ENCODE assay signal across 8 cellular contexts in the genomic region with DNA sequence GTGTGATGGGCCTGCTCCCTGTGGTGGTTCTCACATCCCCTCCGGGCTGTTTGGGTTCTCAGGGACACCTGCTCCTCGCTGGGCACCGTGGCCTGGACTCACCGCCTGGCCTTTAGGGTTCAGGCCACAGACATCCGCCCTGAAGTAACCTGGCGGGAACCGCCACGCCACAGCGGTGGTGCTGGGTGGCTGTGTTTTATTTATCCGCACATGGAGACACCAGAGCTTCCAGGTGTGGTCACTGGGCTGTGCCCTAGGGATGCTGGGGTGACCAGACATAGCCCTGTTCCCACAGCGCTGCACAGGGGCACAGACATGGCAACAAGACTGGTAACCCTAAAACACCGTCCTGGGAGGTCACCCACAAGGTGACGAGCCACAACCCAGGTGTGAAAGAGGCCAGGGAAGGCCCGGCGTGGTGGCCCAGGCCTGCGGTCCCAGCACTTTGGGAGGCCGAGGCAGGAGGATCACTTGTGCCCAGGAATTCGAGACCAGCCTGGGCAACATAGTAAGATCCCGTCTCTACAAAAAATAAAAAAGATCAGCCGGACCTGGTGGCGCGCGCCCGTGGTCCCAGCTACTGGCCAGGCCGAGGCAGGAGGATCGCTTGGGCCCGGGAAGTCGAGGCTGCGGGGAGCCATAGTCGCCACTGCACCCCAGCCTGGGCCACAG. TPM values are rescaled to one million over a fixed set of nuclear protein-coding genes. Genes with fewer than 3 reads are reported as not detected.
DNase-seq lines count a peak whose midpoint lies in the region; ATAC-seq, FAIRE-seq and TF ChIP-seq lines count a peak whose summit lies in the region.

No MANE protein-coding gene starts in this region.

- intact Hi-C loops in activated CD4-positive, alpha-beta T cell treated with anti-CD3 and anti-CD28 coated beads, Interleukin-2, amount 10 ng/mL, durations not matched to agents 24 days and 14 days (cut with micrococcal nuclease): loop anchor here (2.0 kb wide), 1 partner anchor 71 kb away; the partner anchor contains the start of gene RBFA

- H3K79me2 ChIP-seq in astrocyte (ENCODE audit: insufficient read depth, low read length): no peaks in the 10 kb centered on the region

- H3K4me1 ChIP-seq in astrocyte (ENCODE audit: insufficient read depth, low read length): peaks cover 40% of the 10 kb centered on the region
- peaks cover 6 to 15% (median 10%) of the 10 kb centered on the region in 4 donors for H3K4me1 ChIP-seq in liver (ENCODE audit: control insufficient read depth in 4 of 4, insufficient read depth in 4 of 4, low read length in 3 of 4)
- H3K4me1 ChIP-seq in thymus (ENCODE audit: control insufficient read depth, insufficient read depth, low read length): peaks cover 15% of the 10 kb centered on the region

- DNase-seq in activated CD4-positive, alpha-beta T cell treated with anti-CD3 and anti-CD28 coated beads, Interleukin-2, amount 10 ng/mL, durations not matched to agents 24 days and 14 days: no peak
- no peak for DNase-seq in activated CD4-positive, alpha-beta T cell treated with anti-CD3 and anti-CD28 coated beads for 4 hours
- DNase-seq in astrocyte (ENCODE audit: low read depth): no peak
- no peak for DNase-seq in NCI-H524 (lab: John Stamatoyannopoulos, UW)

- H3K27me3 ChIP-seq in astrocyte (ENCODE audit: insufficient read depth, low read length): no peaks in the 10 kb centered on the region
- no peaks in the 10 kb centered on the region for H3K27me3 ChIP-seq in liver (ENCODE audit: control insufficient read depth in 4 of 4, insufficient read depth in 4 of 4, low read length in 3 of 4)
- H3K27me3 ChIP-seq in thymus (ENCODE audit: control insufficient read depth, insufficient read depth): no peaks in the 10 kb centered on the region

- H3K4me2 ChIP-seq in astrocyte (ENCODE audit: low read length): peak overlapping the region; percentile 83

- TF ChIP-seq CTCF in astrocyte (IDR thresholded peaks at IDR 0.05; ENCODE audit: insufficient read depth, low read depth, low read length): no peak
- no peak for TF ChIP-seq CTCF in liver (IDR thresholded peaks at IDR 0.05; ENCODE audit: low read depth, low read length, missing input control)

- TF ChIP-seq RAD21 in liver (IDR thresholded peaks at IDR 0.05): no peak

- no peaks in the 10 kb centered on the region for H3K9me3 ChIP-seq in astrocyte (ENCODE audit: insufficient read depth, low read depth, low read length)
- H3K9me3 ChIP-seq in liver (ENCODE audit: control insufficient read depth in 4 of 4, low read length in 3 of 4): no peaks in the 10 kb centered on the region
- no peaks in the 10 kb centered on the region for H3K9me3 ChIP-seq in thymus (ENCODE audit: control insufficient read depth)

- peaks cover 31% of the 10 kb centered on the region for H3K4me1 Mint-ChIP-seq in activated CD4-positive, alpha-beta T cell treated with anti-CD3 and anti-CD28 coated beads, Interleukin-2, amount 10 ng/mL, durations not matched to agents 24 days and 14 days
- peaks cover 31% of the 10 kb centered on the region for H3K4me1 Mint-ChIP-seq in astrocyte (ENCODE audit: low read depth, unreplicated experiment)

- no peaks in the 10 kb centered on the region for H3K9me3 Mint-ChIP-seq in activated CD4-positive, alpha-beta T cell treated with anti-CD3 and anti-CD28 coated beads, Interleukin-2, amount 10 ng/mL, durations not matched to agents 24 days and 14 days
- H3K9me3 Mint-ChIP-seq in astrocyte (ENCODE audit: unreplicated experiment): no peaks in the 10 kb centered on the region

- peaks cover 5% of the 10 kb centered on the region for H4K20me1 ChIP-seq in astrocyte (ENCODE audit: insufficient read depth, low read length)

- FAIRE-seq in astrocyte (lab: Jason Lieb, UNC): no peak

- peaks cover 3% of the 10 kb centered on the region for H3K27me3 Mint-ChIP-seq in activated CD4-positive, alpha-beta T cell treated with anti-CD3 and anti-CD28 coated beads, Interleukin-2, amount 10 ng/mL, durations not matched to agents 24 days and 14 days
- H3K27me3 Mint-ChIP-seq in astrocyte (ENCODE audit: low read depth, unreplicated experiment): no peaks in the 10 kb centered on the region

- H3K9ac ChIP-seq in astrocyte (ENCODE audit: low read length): no peak overlapping the region
- H3K9ac ChIP-seq in liver (ENCODE audit: low read depth in 1 of 2, low read length in 2 of 2): peak overlapping the region in 1 of 2 donors; percentile 57

- no peaks in the 10 kb centered on the region for H3K36me3 ChIP-seq in astrocyte (ENCODE audit: insufficient read depth, low read length)
- H3K36me3 ChIP-seq in liver (ENCODE audit: control insufficient read depth in 4 of 4, insufficient read depth in 3 of 4, low read depth in 1 of 4, low read length in 3 of 4): peaks cover 0 to 5% (median 2%) of the 10 kb centered on the region in 4 donors
- no peaks in the 10 kb centered on the region for H3K36me3 ChIP-seq in thymus (ENCODE audit: control insufficient read depth, insufficient read depth)

- H3K27ac ChIP-seq in astrocyte (ENCODE audit: low read depth, low read length): no peak overlapping the region
- H3K27ac ChIP-seq in liver (ENCODE audit: low read depth in 1 of 2, low read length in 2 of 2): peak overlapping the region in 1 of 2 donors; percentile 86
- no peak overlapping the region for H3K27ac ChIP-seq in thymus (ENCODE audit: low read depth)

- H3K27ac Mint-ChIP-seq in activated CD4-positive, alpha-beta T cell treated with anti-CD3 and anti-CD28 coated beads, Interleukin-2, amount 10 ng/mL, durations not matched to agents 24 days and 14 days: no peak overlapping the region
- no peak overlapping the region for H3K27ac Mint-ChIP-seq in astrocyte (ENCODE audit: unreplicated experiment)

- WGBS in liver: 79% methylated on average over 30 of the region's 30 CpGs
- 88% methylated on average over 30 of the region's 30 CpGs for WGBS in thymus

- ATAC-seq in GM18858 (IDR thresholded peaks at IDR 0.05; ENCODE audit: unreplicated experiment): no peak
- ATAC-seq in HG02885 (IDR thresholded peaks at IDR 0.05; ENCODE audit: poor library complexity, unreplicated experiment): no peak

- peak overlapping the region; percentile 34 for H3K4me3 ChIP-seq in astrocyte (ENCODE audit: insufficient read depth, low read depth, low read length)
- H3K4me3 ChIP-seq in liver (ENCODE audit: low read depth in 1 of 3, low read length in 3 of 3): peak overlapping the region in 2 of 3 donors; percentile 91 to 93
- peak overlapping the region; percentile 69 for H3K4me3 ChIP-seq in thymus (ENCODE audit: low read length)

- peak overlapping the region; percentile 64 for H3K4me3 Mint-ChIP-seq in activated CD4-positive, alpha-beta T cell treated with anti-CD3 and anti-CD28 coated beads, Interleukin-2, amount 10 ng/mL, durations not matched to agents 24 days and 14 days
- H3K4me3 Mint-ChIP-seq in astrocyte (ENCODE audit: unreplicated experiment): peak overlapping the region; percentile 40

- H2AFZ ChIP-seq in astrocyte (ENCODE audit: low read depth, low read length): no peak overlapping the region

- peaks cover 6% of the 10 kb centered on the region for H3K36me3 Mint-ChIP-seq in activated CD4-positive, alpha-beta T cell treated with anti-CD3 and anti-CD28 coated beads, Interleukin-2, amount 10 ng/mL, durations not matched to agents 24 days and 14 days (ENCODE audit: low read depth)
- peaks cover 2% of the 10 kb centered on the region for H3K36me3 Mint-ChIP-seq in astrocyte (ENCODE audit: low read depth, unreplicated experiment)

TF ChIP-seq in liver, 16 proteins besides CTCF, POLR2A, EP300 and RAD21 (continues in another document):
- TF ChIP-seq GABPA (IDR thresholded peaks at IDR 0.05 in 1 of 2, conservative IDR thresholded peaks at IDR 0.05 in 1 of 2) (no peak), JUND (IDR thresholded peaks at IDR 0.05) (no peak), RXRA (IDR thresholded peaks at IDR 0.05) (no peak), NR2F2 (IDR thresholded peaks at IDR 0.05) (no peak), SP1 (IDR thresholded peaks at IDR 0.05) (no peak), EGR1 (IDR thresholded peaks at IDR 0.05; ENCODE audit: low read depth in 2 of 2) (no peak), HNF4G (IDR thresholded peaks at IDR 0.05) (no peak), YY1 (IDR thresholded peaks at IDR 0.05) (no peak), FOXA1 (IDR thresholded peaks at IDR 0.05) (no peak)

RNA-seq across cellular contexts. Expression of gene HSBP1L1, which starts 0.6 kb away (rescaled TPM):
- total RNA-seq in activated CD4-positive, alpha-beta T cell treated with anti-CD3 and anti-CD28 coated beads, Interleukin-2, amount 10 ng/mL, durations not matched to agents 24 days and 14 days: 6.8 and 8.1 TPM in 2 replicates
- total RNA-seq in astrocyte (3.8 and 6.1 TPM in 2 replicates), liver (10 to 100 TPM; 12.2 to 31.5 TPM)
- polyA plus RNA-seq in liver (10 to 100 TPM; 21.3 to 61.0 TPM), thymus (25.8 TPM)

RNA-seq across cellular contexts. Expression of gene SLC66A2, which starts 12.3 kb away (rescaled TPM):
- 45.6 and 46.5 TPM in 2 replicates for total RNA-seq in activated CD4-positive, alpha-beta T cell treated with anti-CD3 and anti-CD28 coated beads, Interleukin-2, amount 10 ng/mL, durations not matched to agents 24 days and 14 days
- total RNA-seq in astrocyte: 25.3 and 27.6 TPM in 2 replicates
- 10 to 100 TPM; 47.8 to 86.4 TPM for total RNA-seq in liver
- 100 to 1,000 TPM in 1 of 2 donors, 10 to 100 TPM in 1; 49.3 to 107 TPM for polyA plus RNA-seq in liver
- 91.3 TPM for polyA plus RNA-seq in thymus

RNA-seq across cellular contexts. Expression of gene TXNL4A, which starts 24.6 kb away (rescaled TPM):
- 198 and 210 TPM in 2 replicates for total RNA-seq in activated CD4-positive, alpha-beta T cell treated with anti-CD3 and anti-CD28 coated beads, Interleukin-2, amount 10 ng/mL, durations not matched to agents 24 days and 14 days
- total RNA-seq in astrocyte: 126 and 135 TPM in 2 replicates
- total RNA-seq in liver: 10 to 100 TPM; 18.0 to 23.8 TPM
- polyA plus RNA-seq in liver: 10 to 100 TPM; 41.8 to 86.2 TPM
- polyA plus RNA-seq in thymus: 99.0 TPM

Comparison
In these comparisons a context has a peak if more than half of its experiments do, and no peak if none do; other contexts are left out.
1. H3K4me3 ChIP-seq: peak in every context shown above with its lines; median percentile 92 in liver; 69 in thymus; 34 in astrocyte.